Comparison of ENCODE assay signal across 12 cellular contexts in genomic region chr2:222805591-222806304, GRCh38. TPM values are rescaled to one million over a fixed set of nuclear protein-coding genes. Genes with fewer than 3 reads are reported as not detected.
DNase-seq lines count a peak whose midpoint lies in the region; ATAC-seq and TF ChIP-seq lines count a peak whose summit lies in the region.
"Had no signal": no experiment of that assay in that cellular context is flagged by ENCODE, and none has a peak within 500 bp of the region (broad histone marks: within the 10 kb centered on the region; RNA-seq: fewer than 3 reads in every experiment).

No MANE protein-coding gene starts in this region.

- no peak overlapping the region for H3K4me3 Mint-ChIP-seq in activated CD4-positive, alpha-beta T cell treated with anti-CD3 and anti-CD28 coated beads for 36 hours
- no peak overlapping the region for H3K4me3 Mint-ChIP-seq in activated CD4-positive, alpha-beta T cell treated with anti-CD3 and anti-CD28 coated beads, Interleukin-2, amount 10 ng/mL, durations not matched to agents 24 days and 14 days
- H3K4me3 Mint-ChIP-seq: neural progenitor cell; stimulated activated naive CD8-positive, alpha-beta T cell treated with anti-CD3 and anti-CD28 coated beads, Interleukin-15, Interleukin-2, amounts not matched to agents 100 ng/mL and 50 ng/mL, for 24 hours had no signal

- H3K27me3 ChIP-seq in breast epithelium (no peaks in the 10 kb centered on the region), left lung (no peaks in the 10 kb centered on the region), stomach (no peaks in the 10 kb centered on the region)
- H3K27me3 ChIP-seq: neural progenitor cell had no signal

- no peaks in the 10 kb centered on the region for H3K36me3 Mint-ChIP-seq in activated CD4-positive, alpha-beta T cell treated with anti-CD3 and anti-CD28 coated beads for 36 hours (ENCODE audit: low read depth)
- H3K36me3 Mint-ChIP-seq in activated CD4-positive, alpha-beta T cell treated with anti-CD3 and anti-CD28 coated beads, Interleukin-2, amount 10 ng/mL, durations not matched to agents 24 days and 14 days (ENCODE audit: low read depth): no peaks in the 10 kb centered on the region
- H3K36me3 Mint-ChIP-seq: neural progenitor cell had no signal

- peaks cover 3% of the 10 kb centered on the region for H3K27me3 Mint-ChIP-seq in activated CD4-positive, alpha-beta T cell treated with anti-CD3 and anti-CD28 coated beads for 36 hours
- peaks cover 21% of the 10 kb centered on the region for H3K27me3 Mint-ChIP-seq in activated CD4-positive, alpha-beta T cell treated with anti-CD3 and anti-CD28 coated beads, Interleukin-2, amount 10 ng/mL, durations not matched to agents 24 days and 14 days

- H3K36me3 ChIP-seq in breast epithelium (no peaks in the 10 kb centered on the region), left lung (no peaks in the 10 kb centered on the region), stomach (no peaks in the 10 kb centered on the region)
- H3K36me3 ChIP-seq: neural progenitor cell had no signal

- H3K9me3 ChIP-seq in breast epithelium: no peaks in the 10 kb centered on the region
- no peaks in the 10 kb centered on the region for H3K9me3 ChIP-seq in left lung
- H3K9me3 ChIP-seq in stomach: no peaks in the 10 kb centered on the region

- H3K4me3 ChIP-seq in breast epithelium (no peak overlapping the region), left lung (no peak overlapping the region), stomach (no peak overlapping the region)
- H3K4me3 ChIP-seq: neural progenitor cell had no signal

- TF ChIP-seq POLR2A in breast epithelium (IDR thresholded peaks at IDR 0.05) (no peak), stomach (IDR thresholded peaks at IDR 0.05) (no peak)

- TF ChIP-seq CTCF in breast epithelium (IDR thresholded peaks at IDR 0.05) (no peak), left lung (IDR thresholded peaks at IDR 0.05) (no peak), stomach (IDR thresholded peaks at IDR 0.05) (no peak)

- WGBS in stomach, 5 donors: 39 to 55% (median 47%) methylated on average over 8 of the region's 8 CpGs

- DNase-seq in activated CD4-positive, alpha-beta T cell treated with anti-CD3 and anti-CD28 coated beads for 36 hours: no peak
- no peak for DNase-seq in activated CD4-positive, alpha-beta T cell treated with anti-CD3 and anti-CD28 coated beads, Interleukin-2, amount 10 ng/mL, durations not matched to agents 24 days and 14 days
- peak in 1 of 2 donors; percentile 62 for DNase-seq in breast epithelium (ENCODE audit: low spot score in 2 of 2)
- no peak for DNase-seq in left lung
- DNase-seq in stomach: peak; percentile 39
- no peak for DNase-seq in iPS-NIHi11 (ENCODE audit: low spot score)
- no peak for DNase-seq in cerebellar cortex (ENCODE audit: low spot score)
- no peak for DNase-seq in NCI-H187 treated with DMSO at 0.1 percent for 48 hours (lab: John Stamatoyannopoulos, UW)
- DNase-seq: DMS79, NCI-H1105 treated with DMSO at 0.1 percent for 48 hours had no signal

- no peak overlapping the region for H3K27ac Mint-ChIP-seq in activated CD4-positive, alpha-beta T cell treated with anti-CD3 and anti-CD28 coated beads for 36 hours
- H3K27ac Mint-ChIP-seq in activated CD4-positive, alpha-beta T cell treated with anti-CD3 and anti-CD28 coated beads, Interleukin-2, amount 10 ng/mL, durations not matched to agents 24 days and 14 days: no peak overlapping the region
- H3K27ac Mint-ChIP-seq: neural progenitor cell; stimulated activated naive CD8-positive, alpha-beta T cell treated with anti-CD3 and anti-CD28 coated beads, Interleukin-15, Interleukin-2, amounts not matched to agents 100 ng/mL and 50 ng/mL, for 24 hours had no signal

- H3K4me1 ChIP-seq in breast epithelium (no peaks in the 10 kb centered on the region), left lung (peaks cover 7 to 23% of the 10 kb centered on the region in 2 donors), stomach (peaks cover 0 to 26% (median 13%) of the 10 kb centered on the region in 4 donors)
- H3K4me1 ChIP-seq: neural progenitor cell had no signal

- no peaks in the 10 kb centered on the region for H3K9me3 Mint-ChIP-seq in activated CD4-positive, alpha-beta T cell treated with anti-CD3 and anti-CD28 coated beads for 36 hours (ENCODE audit: low read depth)
- H3K9me3 Mint-ChIP-seq in activated CD4-positive, alpha-beta T cell treated with anti-CD3 and anti-CD28 coated beads, Interleukin-2, amount 10 ng/mL, durations not matched to agents 24 days and 14 days: no peaks in the 10 kb centered on the region
- H3K9me3 Mint-ChIP-seq: neural progenitor cell; stimulated activated naive CD8-positive, alpha-beta T cell treated with anti-CD3 and anti-CD28 coated beads, Interleukin-15, Interleukin-2, amounts not matched to agents 100 ng/mL and 50 ng/mL, for 24 hours had no signal

- TF ChIP-seq EP300 in stomach (IDR thresholded peaks at IDR 0.05): no peak

- CTCF ChIA-PET in activated CD4-positive, alpha-beta T cell treated with anti-CD3 and anti-CD28 coated beads for 36 hours (lab: Charles Lee): no interaction called here

- ATAC-seq in activated CD4-positive, alpha-beta T cell treated with anti-CD3 and anti-CD28 coated beads for 36 hours: peak; percentile 19
- peak; percentile 68 for ATAC-seq in left lung

- no peaks in the 10 kb centered on the region for H3K4me1 Mint-ChIP-seq in activated CD4-positive, alpha-beta T cell treated with anti-CD3 and anti-CD28 coated beads for 36 hours
- H3K4me1 Mint-ChIP-seq in activated CD4-positive, alpha-beta T cell treated with anti-CD3 and anti-CD28 coated beads, Interleukin-2, amount 10 ng/mL, durations not matched to agents 24 days and 14 days: no peaks in the 10 kb centered on the region

- H3K27ac ChIP-seq in breast epithelium (peak overlapping the region; percentile 12 to 57), left lung (peak overlapping the region; percentile 15 to 87), stomach (peak overlapping the region in 4 of 5 donors; percentile 30 to 70 (median 52))
- H3K27ac ChIP-seq: neural progenitor cell had no signal

- intact Hi-C loops in activated CD4-positive, alpha-beta T cell treated with anti-CD3 and anti-CD28 coated beads for 36 hours (cut with DNase I, micrococcal nuclease): no loop called here
- intact Hi-C loops in activated CD4-positive, alpha-beta T cell treated with anti-CD3 and anti-CD28 coated beads, Interleukin-2, amount 10 ng/mL, durations not matched to agents 24 days and 14 days (cut with micrococcal nuclease): no loop called here
- intact Hi-C loops in breast epithelium (cut with DNase I; ENCODE audit: low total_unique reads) (no loop called here), left lung (cut with DNase I) (no loop called here), stomach (cut with DNase I; ENCODE audit: low total_unique reads) (no loop called here)

- POLR2A ChIA-PET in activated CD4-positive, alpha-beta T cell treated with anti-CD3 and anti-CD28 coated beads for 36 hours (lab: Charles Lee): no interaction called here

RNA-seq across cellular contexts. Expression of gene ACSL3, which starts 55.1 kb away (rescaled TPM):
- 10 to 100 TPM; 46.2 to 48.8 TPM for total RNA-seq in activated CD4-positive, alpha-beta T cell treated with anti-CD3 and anti-CD28 coated beads for 36 hours
- total RNA-seq in activated CD4-positive, alpha-beta T cell treated with anti-CD3 and anti-CD28 coated beads, Interleukin-2, amount 10 ng/mL, durations not matched to agents 24 days and 14 days: 67.5 and 78.1 TPM in 2 replicates
- total RNA-seq in breast epithelium: 100 to 1,000 TPM in 1 of 3 donors, 10 to 100 TPM in 2; 50.9 to 115 (median 74.4) TPM
- 100 to 1,000 TPM in 1 of 2 donors, 10 to 100 TPM in 1; 92.5 to 102 TPM for total RNA-seq in left lung
- 100 to 1,000 TPM in 2 of 5 donors, 10 to 100 TPM in 3; 13.4 to 234 (median 92.4) TPM for total RNA-seq in stomach
- 10 to 100 TPM; 10.5 to 18.7 (median 17.7) TPM for polyA plus RNA-seq in stomach
